ENCODE assay signal across 36 cellular contexts in the genomic region with DNA sequence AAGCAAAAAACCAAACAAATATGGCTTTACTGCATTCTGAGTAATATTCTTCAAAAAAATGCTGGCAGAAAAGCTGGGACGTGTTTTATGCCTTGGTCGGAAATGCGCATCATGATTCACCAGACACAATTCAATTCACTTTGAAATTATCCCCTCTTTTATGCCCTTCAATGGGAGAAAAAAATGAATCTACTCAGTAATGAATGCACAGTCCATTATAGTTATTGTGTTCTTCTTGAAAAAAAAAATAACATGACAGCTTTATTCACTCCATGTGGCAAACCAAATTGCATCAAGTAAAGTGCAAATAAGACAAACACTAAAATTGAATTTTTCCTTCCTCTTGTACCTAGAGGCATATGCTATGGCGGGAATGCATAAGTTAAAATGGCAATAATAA.
"Had no signal": no experiment of that assay in that cellular context is flagged by ENCODE, and none has a peak within 500 bp of the region (broad histone marks: within the 10 kb centered on the region; RNA-seq: fewer than 3 reads in every experiment).

No MANE protein-coding gene starts in this region.

- H3K27me3 ChIP-seq: adrenal gland, body of pancreas, cardiac muscle cell had no signal

- DNase-seq: activated B cell treated with CpG ODN at 0.5 μM for 24 hours; activated CD4-positive, alpha-beta memory T cell treated with anti-CD3 and anti-CD28 coated beads for 36 hours; activated CD4-positive, alpha-beta T cell treated with anti-CD3 and anti-CD28 coated beads for 4 hours; activated CD4-positive, alpha-beta T cell treated with anti-CD3 and anti-CD28 coated beads, Interleukin-2, amount 10 ng/mL, durations not matched to agents 24 days and 14 days; activated CD4-positive, alpha-beta T cell treated with anti-CD3 and anti-CD28 coated beads, Interleukin-2, amount 50 U/mL, for 1 hour; activated CD4-positive, alpha-beta T cell treated with anti-CD3 and anti-CD28 coated beads, Interleukin-2, amount 50 U/mL, for 4 hours; activated CD4-positive, CD25-positive, alpha-beta regulatory T cell treated with anti-CD3 and anti-CD28 coated beads, Interleukin-2, amount 50 U/mL, for 72 hours; activated CD8-positive, alpha-beta memory T cell treated with anti-CD3 and anti-CD28 coated beads, Interleukin-2, amount 50 U/mL, for 4 hours; activated CD8-positive, alpha-beta T cell treated with anti-CD3 and anti-CD28 coated beads for 36 hours; activated effector memory CD4-positive, alpha-beta T cell treated with anti-CD3 and anti-CD28 coated beads, Interleukin-2, amount 50 U/mL, for 16 hours; activated gamma-delta T cell treated with Interleukin-2 at 50 U/mL for 16 hours; activated naive CD4-positive, alpha-beta T cell; activated naive CD4-positive, alpha-beta T cell treated with anti-CD3 and anti-CD28 coated beads for 36 hours; activated naive CD4-positive, alpha-beta T cell treated with anti-CD3 and anti-CD28 coated beads, Interleukin-2, amount 50 U/mL, for 16 hours; activated naive CD8-positive, alpha-beta T cell treated with anti-CD3 and anti-CD28 coated beads for 36 hours; activated T-cell treated with anti-CD3 and anti-CD28 coated beads for 4 hours; activated T-cell treated with anti-CD3 and anti-CD28 coated beads, Interleukin-2, amount 50 U/mL, for 1 hour; activated T-cell treated with anti-CD3 and anti-CD28 coated beads, Interleukin-2, amount 50 U/mL, for 4 hours; activated T-cell treated with anti-CD3 and anti-CD28 coated beads, Interleukin-2, amount 50 U/mL, for 72 hours; adrenal gland; amniotic stem cell; aorta; body of pancreas; caudate nucleus; cerebellar nuclear complex; T-helper 1 cell; T-helper 2 cell; T-helper 9 cell had no signal

- H3K27ac ChIP-seq: adrenal gland, body of pancreas, cardiac muscle cell, VCaP had no signal

- H3K36me3 Mint-ChIP-seq: activated naive CD8-positive, alpha-beta T cell treated with anti-CD3 and anti-CD28 coated beads for 36 hours had no signal

- H3K9me3 Mint-ChIP-seq: activated B cell treated with CpG ODN at 0.5 μM for 24 hours; activated T-cell treated with anti-CD3 and anti-CD28 coated beads, Interleukin-2, amount 50 U/mL, for 4 hours; activated T-helper 17 cell treated with anti-CD3 and anti-CD28 coated beads, Interleukin-2, amount 50 U/mL, for 72 hours; central memory CD8-positive, alpha-beta T cell had no signal

- H3K9me3 ChIP-seq: adrenal gland, body of pancreas had no signal

- H3K4me3 Mint-ChIP-seq: activated B cell treated with CpG ODN at 0.5 μM for 24 hours; activated CD4-positive, alpha-beta memory T cell treated with anti-CD3 and anti-CD28 coated beads for 36 hours; activated CD4-positive, alpha-beta T cell treated with anti-CD3 and anti-CD28 coated beads, Interleukin-2, amount 10 ng/mL, durations not matched to agents 24 days and 14 days; activated CD8-positive, alpha-beta T cell treated with anti-CD3 and anti-CD28 coated beads for 36 hours; activated naive CD4-positive, alpha-beta T cell treated with anti-CD3 and anti-CD28 coated beads for 36 hours; activated naive CD8-positive, alpha-beta T cell treated with anti-CD3 and anti-CD28 coated beads for 36 hours; activated T-cell treated with anti-CD3 and anti-CD28 coated beads, Interleukin-2, amount 50 U/mL, for 4 hours; activated T-cell treated with anti-CD3 and anti-CD28 coated beads, Interleukin-2, amount 50 U/mL, for 72 hours; activated T-helper 1 cell treated with anti-CD3 and anti-CD28 coated beads, Interleukin-12 subunit alpha, Interleukin-12 subunit beta, Interleukin-2, Interleukin-4 antibody, amounts not matched to agents 30 ng/mL and 10 ng/mL and 1 ng/mL, durations not matched to agents 14 hours and 24 hours and 36 hours; activated T-helper 17 cell treated with anti-CD3 and anti-CD28 coated beads, Interleukin-2, amount 50 U/mL, for 72 hours; central memory CD8-positive, alpha-beta T cell; T-helper 1 cell treated with Interleukin-12 subunit alpha and Interleukin-12 subunit beta and Interleukin-4 antibody, amounts not matched to agents 30 μg/mL and 1 μg/mL, for 36 hours; T-helper 2 cell treated with Interferon-gamma antibody and Interleukin-4, amounts not matched to agents 5 μg/mL and 100 μg/mL, for 36 hours had no signal

- H3K27me3 Mint-ChIP-seq: activated B cell treated with CpG ODN at 0.5 μM for 24 hours; activated CD4-positive, alpha-beta memory T cell treated with anti-CD3 and anti-CD28 coated beads for 36 hours; activated CD4-positive, alpha-beta T cell treated with anti-CD3 and anti-CD28 coated beads, Interleukin-2, amount 10 ng/mL, durations not matched to agents 24 days and 14 days; activated CD8-positive, alpha-beta T cell treated with anti-CD3 and anti-CD28 coated beads for 36 hours; activated naive CD8-positive, alpha-beta T cell treated with anti-CD3 and anti-CD28 coated beads for 36 hours; activated T-helper 17 cell treated with anti-CD3 and anti-CD28 coated beads, Interleukin-2, amount 50 U/mL, for 72 hours; central memory CD8-positive, alpha-beta T cell had no signal

- ATAC-seq: activated CD8-positive, alpha-beta T cell treated with anti-CD3 and anti-CD28 coated beads for 36 hours; activated naive CD4-positive, alpha-beta T cell treated with anti-CD3 and anti-CD28 coated beads, Interleukin-2, amount 50 U/mL, for 72 hours; activated T-cell treated with anti-CD3 and anti-CD28 coated beads, Interleukin-2, amount 50 U/mL, for 4 hours; activated T-cell treated with anti-CD3 and anti-CD28 coated beads, Interleukin-2, amount 50 U/mL, for 72 hours; activated T-helper 17 cell treated with anti-CD3 and anti-CD28 coated beads, Interleukin-2, amount 50 U/mL, for 72 hours; body of pancreas had no signal

- H3K27ac Mint-ChIP-seq: activated B cell treated with CpG ODN at 0.5 μM for 24 hours; activated CD4-positive, alpha-beta memory T cell treated with anti-CD3 and anti-CD28 coated beads for 36 hours; activated CD4-positive, alpha-beta T cell treated with anti-CD3 and anti-CD28 coated beads, Interleukin-2, amount 10 ng/mL, durations not matched to agents 24 days and 14 days; activated CD8-positive, alpha-beta T cell treated with anti-CD3 and anti-CD28 coated beads for 36 hours; activated naive CD4-positive, alpha-beta T cell treated with anti-CD3 and anti-CD28 coated beads for 36 hours; activated naive CD4-positive, alpha-beta T cell treated with anti-CD3 and anti-CD28 coated beads, Interleukin-2, amount 50 U/mL, for 72 hours; activated naive CD8-positive, alpha-beta T cell treated with anti-CD3 and anti-CD28 coated beads for 36 hours; activated T-cell treated with anti-CD3 and anti-CD28 coated beads, Interleukin-2, amount 50 U/mL, for 72 hours; activated T-helper 1 cell treated with anti-CD3 and anti-CD28 coated beads, Interleukin-12 subunit alpha, Interleukin-12 subunit beta, Interleukin-2, Interleukin-4 antibody, amounts not matched to agents 30 ng/mL and 10 ng/mL and 1 ng/mL, durations not matched to agents 14 hours and 24 hours and 36 hours; activated T-helper 17 cell treated with anti-CD3 and anti-CD28 coated beads, Interleukin-2, amount 50 U/mL, for 72 hours; T-helper 1 cell treated with Interleukin-12 subunit alpha and Interleukin-12 subunit beta and Interleukin-4 antibody, amounts not matched to agents 30 μg/mL and 1 μg/mL, for 36 hours; T-helper 2 cell treated with Interferon-gamma antibody and Interleukin-4, amounts not matched to agents 5 μg/mL and 100 μg/mL, for 36 hours had no signal

- H3K36me3 ChIP-seq: adrenal gland, cardiac muscle cell had no signal

- H3K4me3 ChIP-seq: adrenal gland, body of pancreas, cardiac muscle cell had no signal
